In the genomic region with DNA sequence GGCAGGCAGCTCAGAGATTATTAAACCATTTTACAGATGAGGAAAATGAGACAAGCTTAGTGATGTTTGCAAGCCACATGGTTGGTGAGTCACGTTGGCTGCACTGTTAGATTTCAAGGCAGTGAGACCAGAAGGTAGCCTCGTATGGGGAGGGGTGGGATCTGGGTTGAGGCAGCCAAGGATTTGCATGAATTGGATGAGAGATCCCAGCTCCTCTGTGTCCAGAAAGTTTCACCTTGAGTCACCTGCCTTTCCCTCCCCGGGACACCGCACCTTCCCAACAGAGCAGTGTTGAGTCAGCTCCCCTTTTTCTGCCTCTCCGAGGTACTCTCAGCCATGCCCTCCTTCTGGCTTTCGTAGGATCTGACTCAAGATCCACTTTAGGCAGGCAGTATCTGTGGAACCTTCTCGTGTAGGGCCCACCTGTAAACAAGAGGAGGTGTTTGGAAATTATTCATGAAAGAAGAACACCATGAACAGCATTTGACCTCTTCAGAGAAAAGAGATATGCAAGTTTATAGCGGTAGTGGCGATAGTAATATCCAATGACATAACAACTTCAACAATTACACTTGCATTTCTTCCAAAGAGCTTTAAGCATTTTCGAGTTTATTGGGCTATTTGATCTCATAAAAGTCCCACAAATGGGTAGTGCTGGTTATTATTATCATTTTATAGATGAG, we compare ENCODE assay signal across 1 cellular context.
TF ChIP-seq lines count a peak whose summit lies in the region.

No MANE protein-coding gene starts in this region.

TF ChIP-seq in K562, 482 proteins besides CTCF, POLR2A, EP300 and RAD21:
- TF ChIP-seq, protein P1, sequence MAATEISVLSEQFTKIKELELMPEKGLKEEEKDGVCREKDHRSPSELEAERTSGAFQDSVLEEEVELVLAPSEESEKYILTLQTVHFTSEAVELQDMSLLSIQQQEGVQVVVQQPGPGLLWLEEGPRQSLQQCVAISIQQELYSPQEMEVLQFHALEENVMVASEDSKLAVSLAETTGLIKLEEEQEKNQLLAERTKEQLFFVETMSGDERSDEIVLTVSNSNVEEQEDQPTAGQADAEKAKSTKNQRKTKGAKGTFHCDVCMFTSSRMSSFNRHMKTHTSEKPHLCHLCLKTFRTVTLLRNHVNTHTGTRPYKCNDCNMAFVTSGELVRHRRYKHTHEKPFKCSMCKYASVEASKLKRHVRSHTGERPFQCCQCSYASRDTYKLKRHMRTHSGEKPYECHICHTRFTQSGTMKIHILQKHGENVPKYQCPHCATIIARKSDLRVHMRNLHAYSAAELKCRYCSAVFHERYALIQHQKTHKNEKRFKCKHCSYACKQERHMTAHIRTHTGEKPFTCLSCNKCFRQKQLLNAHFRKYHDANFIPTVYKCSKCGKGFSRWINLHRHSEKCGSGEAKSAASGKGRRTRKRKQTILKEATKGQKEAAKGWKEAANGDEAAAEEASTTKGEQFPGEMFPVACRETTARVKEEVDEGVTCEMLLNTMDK (IDR thresholded peaks at IDR 0.05; ENCODE audit: borderline replicate concordance, insufficient read depth, low read depth, low read length, poor library complexity, severe bottlenecking): no peak
- TF ChIP-seq, protein P2, sequence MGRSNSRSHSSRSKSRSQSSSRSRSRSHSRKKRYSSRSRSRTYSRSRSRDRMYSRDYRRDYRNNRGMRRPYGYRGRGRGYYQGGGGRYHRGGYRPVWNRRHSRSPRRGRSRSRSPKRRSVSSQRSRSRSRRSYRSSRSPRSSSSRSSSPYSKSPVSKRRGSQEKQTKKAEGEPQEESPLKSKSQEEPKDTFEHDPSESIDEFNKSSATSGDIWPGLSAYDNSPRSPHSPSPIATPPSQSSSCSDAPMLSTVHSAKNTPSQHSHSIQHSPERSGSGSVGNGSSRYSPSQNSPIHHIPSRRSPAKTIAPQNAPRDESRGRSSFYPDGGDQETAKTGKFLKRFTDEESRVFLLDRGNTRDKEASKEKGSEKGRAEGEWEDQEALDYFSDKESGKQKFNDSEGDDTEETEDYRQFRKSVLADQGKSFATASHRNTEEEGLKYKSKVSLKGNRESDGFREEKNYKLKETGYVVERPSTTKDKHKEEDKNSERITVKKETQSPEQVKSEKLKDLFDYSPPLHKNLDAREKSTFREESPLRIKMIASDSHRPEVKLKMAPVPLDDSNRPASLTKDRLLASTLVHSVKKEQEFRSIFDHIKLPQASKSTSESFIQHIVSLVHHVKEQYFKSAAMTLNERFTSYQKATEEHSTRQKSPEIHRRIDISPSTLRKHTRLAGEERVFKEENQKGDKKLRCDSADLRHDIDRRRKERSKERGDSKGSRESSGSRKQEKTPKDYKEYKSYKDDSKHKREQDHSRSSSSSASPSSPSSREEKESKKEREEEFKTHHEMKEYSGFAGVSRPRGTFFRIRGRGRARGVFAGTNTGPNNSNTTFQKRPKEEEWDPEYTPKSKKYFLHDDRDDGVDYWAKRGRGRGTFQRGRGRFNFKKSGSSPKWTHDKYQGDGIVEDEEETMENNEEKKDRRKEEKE (IDR thresholded peaks at IDR 0.05; ENCODE audit: borderline replicate concordance in 1 of 2, control insufficient read depth in 1 of 2, low read depth in 2 of 2, low read length in 1 of 2): no peak
- TF ChIP-seq CEBPB (tag; IDR thresholded peaks at IDR 0.05) (peak; percentile 67; the same call in 1 of the 2 replicates), NFXL1 (CRISPR knock-in tag; IDR thresholded peaks at IDR 0.05) (no peak), KDM1A (IDR thresholded peaks at IDR 0.05) (0 out of 4 replicates have a peak, but pooled peaks of 1 of the 2 experiments have one; percentile 22), PTRF (tag; IDR thresholded peaks at IDR 0.05) (no peak), BCL6 (CRISPR knock-in tag; IDR thresholded peaks at IDR 0.05) (no peak), SRSF9 (IDR thresholded peaks at IDR 0.05; ENCODE audit: borderline replicate concordance, low read depth, low read length) (no peak)
- TF ChIP-seq, protein P3, sequence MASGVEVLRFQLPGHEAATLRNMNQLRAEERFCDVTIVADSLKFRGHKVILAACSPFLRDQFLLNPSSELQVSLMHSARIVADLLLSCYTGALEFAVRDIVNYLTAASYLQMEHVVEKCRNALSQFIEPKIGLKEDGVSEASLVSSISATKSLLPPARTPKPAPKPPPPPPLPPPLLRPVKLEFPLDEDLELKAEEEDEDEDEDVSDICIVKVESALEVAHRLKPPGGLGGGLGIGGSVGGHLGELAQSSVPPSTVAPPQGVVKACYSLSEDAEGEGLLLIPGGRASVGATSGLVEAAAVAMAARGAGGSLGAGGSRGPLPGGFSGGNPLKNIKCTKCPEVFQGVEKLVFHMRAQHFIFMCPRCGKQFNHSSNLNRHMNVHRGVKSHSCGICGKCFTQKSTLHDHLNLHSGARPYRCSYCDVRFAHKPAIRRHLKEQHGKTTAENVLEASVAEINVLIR (CRISPR knock-in tag; IDR thresholded peaks at IDR 0.05): no peak
- TF ChIP-seq, protein P4, sequence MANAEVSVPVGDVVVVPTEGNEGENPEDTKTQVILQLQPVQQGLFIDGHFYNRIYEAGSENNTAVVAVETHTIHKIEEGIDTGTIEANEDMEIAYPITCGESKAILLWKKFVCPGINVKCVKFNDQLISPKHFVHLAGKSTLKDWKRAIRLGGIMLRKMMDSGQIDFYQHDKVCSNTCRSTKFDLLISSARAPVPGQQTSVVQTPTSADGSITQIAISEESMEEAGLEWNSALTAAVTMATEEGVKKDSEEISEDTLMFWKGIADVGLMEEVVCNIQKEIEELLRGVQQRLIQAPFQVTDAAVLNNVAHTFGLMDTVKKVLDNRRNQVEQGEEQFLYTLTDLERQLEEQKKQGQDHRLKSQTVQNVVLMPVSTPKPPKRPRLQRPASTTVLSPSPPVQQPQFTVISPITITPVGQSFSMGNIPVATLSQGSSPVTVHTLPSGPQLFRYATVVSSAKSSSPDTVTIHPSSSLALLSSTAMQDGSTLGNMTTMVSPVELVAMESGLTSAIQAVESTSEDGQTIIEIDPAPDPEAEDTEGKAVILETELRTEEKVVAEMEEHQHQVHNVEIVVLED (CRISPR knock-in tag; IDR thresholded peaks at IDR 0.05): no peak
- TF ChIP-seq, protein P5, sequence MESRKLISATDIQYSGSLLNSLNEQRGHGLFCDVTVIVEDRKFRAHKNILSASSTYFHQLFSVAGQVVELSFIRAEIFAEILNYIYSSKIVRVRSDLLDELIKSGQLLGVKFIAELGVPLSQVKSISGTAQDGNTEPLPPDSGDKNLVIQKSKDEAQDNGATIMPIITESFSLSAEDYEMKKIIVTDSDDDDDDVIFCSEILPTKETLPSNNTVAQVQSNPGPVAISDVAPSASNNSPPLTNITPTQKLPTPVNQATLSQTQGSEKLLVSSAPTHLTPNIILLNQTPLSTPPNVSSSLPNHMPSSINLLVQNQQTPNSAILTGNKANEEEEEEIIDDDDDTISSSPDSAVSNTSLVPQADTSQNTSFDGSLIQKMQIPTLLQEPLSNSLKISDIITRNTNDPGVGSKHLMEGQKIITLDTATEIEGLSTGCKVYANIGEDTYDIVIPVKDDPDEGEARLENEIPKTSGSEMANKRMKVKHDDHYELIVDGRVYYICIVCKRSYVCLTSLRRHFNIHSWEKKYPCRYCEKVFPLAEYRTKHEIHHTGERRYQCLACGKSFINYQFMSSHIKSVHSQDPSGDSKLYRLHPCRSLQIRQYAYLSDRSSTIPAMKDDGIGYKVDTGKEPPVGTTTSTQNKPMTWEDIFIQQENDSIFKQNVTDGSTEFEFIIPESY (CRISPR knock-in tag; IDR thresholded peaks at IDR 0.05): peak; percentile 51; the same call in 1 of the 2 replicates
